ENCODE assay signal across 27 cellular contexts in genomic region chr2:201378496-201379397, GRCh38. TPM values are rescaled to one million over a fixed set of nuclear protein-coding genes. Genes with fewer than 3 reads are reported as not detected.
DNase-seq lines count a peak whose midpoint lies in the region; ATAC-seq and TF ChIP-seq lines count a peak whose summit lies in the region.
"Had no signal": no experiment of that assay in that cellular context is flagged by ENCODE, and none has a peak within 500 bp of the region (broad histone marks: within the 10 kb centered on the region; RNA-seq: fewer than 3 reads in every experiment).

No MANE protein-coding gene starts in this region.

- H4K20me1 ChIP-seq in GM23338 (replicated peaks; ENCODE audit: insufficient read depth) (no peaks in the 10 kb centered on the region), Karpas-422 (ENCODE audit: insufficient read depth, low read depth, low read length) (no peaks in the 10 kb centered on the region)

- H3K4me3 Mint-ChIP-seq in GM23338: no peak overlapping the region
- no peak overlapping the region for H3K4me3 Mint-ChIP-seq in activated T-helper 17 cell treated with anti-CD3 and anti-CD28 coated beads, Interleukin-2, amount 50 U/mL, for 72 hours
- H3K4me3 Mint-ChIP-seq: brain; immature natural killer cell; stimulated activated memory B cell treated with anti-CD40 and anti-IgM and Interleukin-4, amounts not matched to agents 10 μg/mL and 1 μg/mL and 100 μg/mL, for 72 hours; T-helper 2 cell treated with Interferon-gamma antibody and Interleukin-4, amounts not matched to agents 5 μg/mL and 100 μg/mL, for 36 hours had no signal

- peak; percentile 21 for DNase-seq in GM23338 (ENCODE audit: low spot score)
- DNase-seq in fibroblast of villous mesenchyme (ENCODE audit: low read depth): peak; percentile 78
- DNase-seq in NCI-H226: no peak
- DNase-seq in Karpas-422: no peak
- no peak for DNase-seq in ACHN
- DNase-seq: activated CD4-positive, alpha-beta T cell treated with anti-CD3 and anti-CD28 coated beads, Interleukin-2, amount 50 U/mL, for 4 hours; activated effector memory CD4-positive, alpha-beta T cell treated with Interleukin-2 at 50 U/mL for 16 hours; Calu3; cortex of kidney; EL; heart right ventricle; immature natural killer cell; KBM-7; left lung; midbrain; NCI-H146; RPMI8226; stimulated activated CD4-positive, alpha-beta T cell treated with anti-CD3 and anti-CD28 coated beads, Interleukin-2, amount 100 ng/mL, for 24 hours had no signal

- H3F3A ChIP-seq in GM23338 (replicated peaks; ENCODE audit: low read depth): no peaks in the 10 kb centered on the region

- in situ Hi-C loops in ACHN (cut with HindIII; ENCODE audit: low pct_ligation_motif_present, low pct_unique_long_range_greater_than_20kb, low sequenced_read_pairs): no loop called here

- no peaks in the 10 kb centered on the region for H3K79me2 ChIP-seq in GM23338 (replicated peaks; ENCODE audit: insufficient read depth)
- no peaks in the 10 kb centered on the region for H3K79me2 ChIP-seq in Karpas-422 (ENCODE audit: low read length)

- no peaks in the 10 kb centered on the region for H3K9me3 ChIP-seq in Karpas-422 (ENCODE audit: low read length)
- H3K9me3 ChIP-seq: HAP-1, left lung had no signal

- H3K36me3 Mint-ChIP-seq in GM23338 (ENCODE audit: low read depth): peaks cover 24% of the 10 kb centered on the region
- H3K36me3 Mint-ChIP-seq in activated T-helper 17 cell treated with anti-CD3 and anti-CD28 coated beads, Interleukin-2, amount 50 U/mL, for 72 hours (ENCODE audit: low read depth): peaks cover 78% of the 10 kb centered on the region

- H3K4me2 ChIP-seq in GM23338 (no peak overlapping the region), Karpas-422 (ENCODE audit: low read depth, low read length, poor library complexity, severe bottlenecking) (no peak overlapping the region)

- H3K27ac ChIP-seq in GM23338 (ENCODE audit: low read depth) (peak overlapping the region; percentile 4; the same call in 1 of the 2 replicates), rectal smooth muscle tissue (ENCODE audit: low read depth, low read length) (peak overlapping the region; percentile 74), Karpas-422 (ENCODE audit: low read length) (no peak overlapping the region)
- H3K27ac ChIP-seq: C4-2B, heart right ventricle, left lung had no signal

- peaks cover 2% of the 10 kb centered on the region for H3K27me3 Mint-ChIP-seq in GM23338 (ENCODE audit: insufficient read depth, low read depth, poor library complexity)
- no peaks in the 10 kb centered on the region for H3K27me3 Mint-ChIP-seq in activated T-helper 17 cell treated with anti-CD3 and anti-CD28 coated beads, Interleukin-2, amount 50 U/mL, for 72 hours
- H3K27me3 Mint-ChIP-seq: progenitor cell of endocrine pancreas; stimulated activated memory B cell treated with anti-CD40 and anti-IgM and Interleukin-4, amounts not matched to agents 10 μg/mL and 1 μg/mL and 100 μg/mL, for 72 hours had no signal

- H2AFZ ChIP-seq in GM23338 (no peak overlapping the region), Karpas-422 (ENCODE audit: low read length) (no peak overlapping the region)

- H3K9me3 Mint-ChIP-seq in GM23338: peaks cover 3% of the 10 kb centered on the region; the same call in 2 of the 3 replicates
- H3K9me3 Mint-ChIP-seq in activated T-helper 17 cell treated with anti-CD3 and anti-CD28 coated beads, Interleukin-2, amount 50 U/mL, for 72 hours: no peaks in the 10 kb centered on the region
- H3K9me3 Mint-ChIP-seq: immature natural killer cell had no signal

- ATAC-seq in GM23338: peak; percentile 88
- no peak for ATAC-seq in activated T-helper 17 cell treated with anti-CD3 and anti-CD28 coated beads, Interleukin-2, amount 50 U/mL, for 72 hours (replicated peaks)
- ATAC-seq in GM21723 (IDR thresholded peaks at IDR 0.05; ENCODE audit: unreplicated experiment): no peak
- ATAC-seq: heart right ventricle; left lung; stimulated activated memory B cell treated with anti-CD40 and anti-IgM and Interleukin-4, amounts not matched to agents 10 μg/mL and 1 μg/mL and 100 μg/mL, for 72 hours had no signal

- H3K4me3 ChIP-seq in GM23338: no peak overlapping the region
- no peak overlapping the region for H3K4me3 ChIP-seq in fibroblast of villous mesenchyme (ENCODE audit: low read depth, low read length)
- no peak overlapping the region for H3K4me3 ChIP-seq in rectal smooth muscle tissue (ENCODE audit: low read length)
- no peak overlapping the region for H3K4me3 ChIP-seq in Karpas-422 (ENCODE audit: low read length)
- H3K4me3 ChIP-seq: HAP-1, heart right ventricle, left lung had no signal

- H3K27ac Mint-ChIP-seq in GM23338: peak overlapping the region; percentile 79
- peak overlapping the region; percentile 16 for H3K27ac Mint-ChIP-seq in activated T-helper 17 cell treated with anti-CD3 and anti-CD28 coated beads, Interleukin-2, amount 50 U/mL, for 72 hours
- H3K27ac Mint-ChIP-seq: progenitor cell of endocrine pancreas; stimulated activated memory B cell treated with anti-CD40 and anti-IgM and Interleukin-4, amounts not matched to agents 10 μg/mL and 1 μg/mL and 100 μg/mL, for 72 hours; T-helper 2 cell treated with Interferon-gamma antibody and Interleukin-4, amounts not matched to agents 5 μg/mL and 100 μg/mL, for 36 hours had no signal

- no peak for TF ChIP-seq CTCF in GM23338 (conservative IDR thresholded peaks at IDR 0.05; ENCODE audit: low read depth in 2 of 2)
- no peak for TF ChIP-seq CTCF in fibroblast of villous mesenchyme (IDR thresholded peaks at IDR 0.05; ENCODE audit: insufficient read depth, low read depth, low read length)

- H3K4me1 ChIP-seq in GM23338 (ENCODE audit: insufficient read depth): peaks cover 5% of the 10 kb centered on the region; the same call in 1 of the 2 replicates
- H3K4me1 ChIP-seq in rectal smooth muscle tissue (ENCODE audit: control insufficient read depth, insufficient read depth, low read length): peaks cover 15% of the 10 kb centered on the region
- no peaks in the 10 kb centered on the region for H3K4me1 ChIP-seq in Karpas-422 (ENCODE audit: low read length)
- H3K4me1 ChIP-seq: heart right ventricle, left lung had no signal

- H3K27me3 ChIP-seq in GM23338 (ENCODE audit: insufficient read depth) (no peaks in the 10 kb centered on the region), rectal smooth muscle tissue (ENCODE audit: control insufficient read depth, insufficient read depth, low read length) (no peaks in the 10 kb centered on the region), Karpas-422 (ENCODE audit: low read length) (no peaks in the 10 kb centered on the region)
- H3K27me3 ChIP-seq: heart right ventricle, left lung had no signal

- H3K9me2 ChIP-seq in GM23338 (ENCODE audit: insufficient read depth) (no peaks in the 10 kb centered on the region), Karpas-422 (replicated peaks; ENCODE audit: insufficient read depth, low read length) (no peaks in the 10 kb centered on the region)

- no peak overlapping the region for H3K9ac ChIP-seq in rectal smooth muscle tissue (ENCODE audit: low read length)
- no peak overlapping the region for H3K9ac ChIP-seq in Karpas-422 (ENCODE audit: low read length)

- H3K36me3 ChIP-seq in GM23338 (ENCODE audit: insufficient read depth) (no peaks in the 10 kb centered on the region), rectal smooth muscle tissue (ENCODE audit: control insufficient read depth, insufficient read depth, low read length) (peaks cover 16% of the 10 kb centered on the region), Karpas-422 (ENCODE audit: insufficient read depth, low read length) (no peaks in the 10 kb centered on the region)

- peaks cover 13% of the 10 kb centered on the region for H3K4me1 Mint-ChIP-seq in GM23338
- H3K4me1 Mint-ChIP-seq in activated T-helper 17 cell treated with anti-CD3 and anti-CD28 coated beads, Interleukin-2, amount 50 U/mL, for 72 hours: no peaks in the 10 kb centered on the region
- H3K4me1 Mint-ChIP-seq: brain, immature natural killer cell had no signal

TF ChIP-seq in GM23338, 12 proteins besides CTCF, POLR2A, EP300 and RAD21 (continues in another document):
- TF ChIP-seq JUNB (IDR thresholded peaks at IDR 0.05; ENCODE audit: unreplicated experiment) (no peak), ETS1 (IDR thresholded peaks at IDR 0.05) (no peak), EZH2 (IDR thresholded peaks at IDR 0.05; ENCODE audit: low read depth, unreplicated experiment) (no peak), ZNF331 (CRISPR knock-in tag; IDR thresholded peaks at IDR 0.05; ENCODE audit: low read depth) (no peak)

RNA-seq across cellular contexts. Expression of gene FLACC1, which starts 21.6 kb away (rescaled TPM):
- total RNA-seq in GM23338 (2014; rRNA removed; shearing (Covaris generic)): 0.10 TPM in 1 of 2 replicates, not detected in the other
- 0.27 TPM in 1 of 2 replicates, not detected in the other for polyA plus RNA-seq in GM23338 (2016; fragmentation: Nextera tagmentation; extraction: Ambion mirVana)
- 1 to 10 TPM; 1.1 to 2.1 TPM for total RNA-seq in activated T-helper 17 cell treated with anti-CD3 and anti-CD28 coated beads, Interleukin-2, amount 50 U/mL, for 72 hours
- total RNA-seq in fibroblast of villous mesenchyme: 0.64 and 1.3 TPM in 2 replicates
- total RNA-seq in Karpas-422 (2014; rRNA removed; shearing (Covaris generic); ENCODE audit: low replicate concordance): 0.18 and 13.2 TPM in 2 replicates

Comparison
In these comparisons a context has a peak if more than half of its experiments do, and no peak if none do; other contexts are left out.
1. DNase-seq: peak in GM23338 (single experiment) and fibroblast of villous mesenchyme (single experiment); none in NCI-H226 (single experiment), Karpas-422 (single experiment) and ACHN (single experiment).